Comparison of ENCODE assay signal across 25 cellular contexts in genomic region chr9:33858346-33858869, GRCh38. TPM values are rescaled to one million over a fixed set of nuclear protein-coding genes. Genes with fewer than 3 reads are reported as not detected.
DNase-seq lines count a peak whose midpoint lies in the region; ATAC-seq, FAIRE-seq and TF ChIP-seq lines count a peak whose summit lies in the region.
"Had no signal": no experiment of that assay in that cellular context is flagged by ENCODE, and none has a peak within 500 bp of the region (broad histone marks: within the 10 kb centered on the region; RNA-seq: fewer than 3 reads in every experiment).

No MANE protein-coding gene starts in this region.

- H3K4me3 ChIP-seq in OCI-LY1 (ENCODE audit: low read depth, low read length, poor library complexity, severe bottlenecking) (no peak overlapping the region), upper lobe of left lung (no peak overlapping the region)
- H3K4me3 ChIP-seq: BLaER1 treated with 17β-estradiol and CSF1 and Interleukin-3, amounts not matched to agents 10 nM and 100 nM; thoracic aorta had no signal

- no peaks in the 10 kb centered on the region for H3K27me3 ChIP-seq in OCI-LY1 (ENCODE audit: insufficient read depth, low read length)
- no peaks in the 10 kb centered on the region for H3K27me3 ChIP-seq in upper lobe of left lung
- H3K27me3 ChIP-seq: BLaER1 treated with 17β-estradiol and CSF1 and Interleukin-3, amounts not matched to agents 10 nM and 100 nM; foreskin keratinocyte had no signal

- peaks cover 31% of the 10 kb centered on the region for H3K4me1 Mint-ChIP-seq in progenitor cell of endocrine pancreas (ENCODE audit: low read depth)

- peaks cover 84% of the 10 kb centered on the region for H3K79me2 ChIP-seq in OCI-LY1 (ENCODE audit: insufficient read depth, low read length)

- H4K20me1 ChIP-seq in OCI-LY1 (ENCODE audit: insufficient read depth, low read length) = peaks cover 2% of the 10 kb centered on the region; the same call in 1 of the 2 replicates

- in situ Hi-C loops in KBM-7 (cut with MboI; ENCODE audit: low pct_unique_long_range_greater_than_20kb, low sequenced_read_pairs) = no loop called here

- H3K27ac ChIP-seq in OCI-LY1 (ENCODE audit: low read depth, low read length, poor library complexity, severe bottlenecking) = peak overlapping the region; percentile 72
- no peak overlapping the region for H3K27ac ChIP-seq in upper lobe of left lung
- H3K27ac ChIP-seq: foreskin keratinocyte, thoracic aorta had no signal

- H3K27ac Mint-ChIP-seq in progenitor cell of endocrine pancreas = peak overlapping the region; percentile 78
- H3K27ac Mint-ChIP-seq: activated CD4-positive, alpha-beta T cell treated with anti-CD3 and anti-CD28 coated beads, Interleukin-2, amount 10 ng/mL, durations not matched to agents 24 days and 14 days had no signal

- WGBS in upper lobe of left lung, 2 donors = 82 to 85% methylated on average over 3 of the region's 3 CpGs

- no peaks in the 10 kb centered on the region for H3K9me2 ChIP-seq in OCI-LY1 (ENCODE audit: low read depth, low read length)

- FAIRE-seq in GM12891 (lab: Jason Lieb, UNC) = peak; percentile 16
- FAIRE-seq: colon, TTC549 had no signal

- DNase-seq in GM12891 (ENCODE audit: insufficient read length, low spot score) = no peak
- peak; percentile 10 for DNase-seq in dermis blood vessel endothelial cell
- no peak for DNase-seq in progenitor cell of endocrine pancreas (ENCODE audit: low spot score, unreplicated experiment)
- no peak for DNase-seq in T-helper 2 cell
- DNase-seq in KBM-7 = no peak
- no peak for DNase-seq in upper lobe of left lung
- DNase-seq: activated CD4-positive, alpha-beta T cell treated with anti-CD3 and anti-CD28 coated beads, Interleukin-2, amount 10 ng/mL, durations not matched to agents 24 days and 14 days; activated effector memory CD4-positive, alpha-beta T cell treated with Interleukin-2 at 50 U/mL for 16 hours; DMS 273 treated with DMSO at 0.1 percent for 48 hours; foreskin keratinocyte; GOT3; left colon; midbrain; NCI-H1092 treated with DMSO at 0.1 percent for 48 hours; NCI-H2081; NCI-H524 treated with DMSO at 0.1 percent for 48 hours; OCI-M1; retina had no signal

- H3K9me3 Mint-ChIP-seq in progenitor cell of endocrine pancreas (ENCODE audit: low read depth) = no peaks in the 10 kb centered on the region
- H3K9me3 Mint-ChIP-seq: activated CD4-positive, alpha-beta T cell treated with anti-CD3 and anti-CD28 coated beads, Interleukin-2, amount 10 ng/mL, durations not matched to agents 24 days and 14 days; neural crest cell had no signal

- ATAC-seq in GM18517 (IDR thresholded peaks at IDR 0.05; ENCODE audit: unreplicated experiment) (no peak), upper lobe of left lung (ENCODE audit: low FRiP score in 2 of 2) (no peak)
- ATAC-seq: foreskin keratinocyte, left colon had no signal

- H3K9me3 ChIP-seq in OCI-LY1 (ENCODE audit: low read length) (no peaks in the 10 kb centered on the region), upper lobe of left lung (no peaks in the 10 kb centered on the region)
- H3K9me3 ChIP-seq: thoracic aorta had no signal

- H3K4me3 Mint-ChIP-seq in progenitor cell of endocrine pancreas (ENCODE audit: low read depth) = no peak overlapping the region
- H3K4me3 Mint-ChIP-seq: activated CD4-positive, alpha-beta T cell treated with anti-CD3 and anti-CD28 coated beads, Interleukin-2, amount 10 ng/mL, durations not matched to agents 24 days and 14 days; neural crest cell had no signal

- TF ChIP-seq CTCF in OCI-LY1 (IDR thresholded peaks at IDR 0.05; ENCODE audit: low read length) (no peak), progenitor cell of endocrine pancreas (IDR thresholded peaks at IDR 0.05; ENCODE audit: unreplicated experiment) (no peak), upper lobe of left lung (IDR thresholded peaks at IDR 0.05) (no peak)

- no peak overlapping the region for H2AFZ ChIP-seq in OCI-LY1 (ENCODE audit: low read length)

- peaks cover 9% of the 10 kb centered on the region for H3K36me3 Mint-ChIP-seq in progenitor cell of endocrine pancreas (ENCODE audit: insufficient read depth)

- no peaks in the 10 kb centered on the region for H3K27me3 Mint-ChIP-seq in progenitor cell of endocrine pancreas
- H3K27me3 Mint-ChIP-seq: activated CD4-positive, alpha-beta T cell treated with anti-CD3 and anti-CD28 coated beads, Interleukin-2, amount 10 ng/mL, durations not matched to agents 24 days and 14 days had no signal

- H3K9ac ChIP-seq in OCI-LY1 (ENCODE audit: low read length) = no peak overlapping the region
- H3K9ac ChIP-seq: BLaER1 treated with 17β-estradiol and CSF1 and Interleukin-3, amounts not matched to agents 10 nM and 100 nM had no signal

- no peak for TF ChIP-seq EP300 in upper lobe of left lung (IDR thresholded peaks at IDR 0.05)

- TF ChIP-seq POLR2A in GM12891 (IDR thresholded peaks at IDR 0.05; ENCODE audit: low read depth, low read length) (no peak), upper lobe of left lung (IDR thresholded peaks at IDR 0.05) (no peak)

- H3K4me1 ChIP-seq in OCI-LY1 (ENCODE audit: insufficient read depth, low read length, severe bottlenecking) (peaks cover 87% of the 10 kb centered on the region), upper lobe of left lung (peaks cover 5 to 14% (median 8%) of the 10 kb centered on the region in 4 donors)

- H3F3A ChIP-seq in OCI-LY1 (ENCODE audit: insufficient read depth, low read length) = no peaks in the 10 kb centered on the region; the same call in 1 of the 2 replicates

- H3K36me3 ChIP-seq in OCI-LY1 (ENCODE audit: insufficient read depth, low read length) (peaks cover 11% of the 10 kb centered on the region; the same call in 1 of the 2 replicates), upper lobe of left lung (no peaks in the 10 kb centered on the region)
- H3K36me3 ChIP-seq: thoracic aorta had no signal

- no peak overlapping the region for H3K4me2 ChIP-seq in OCI-LY1 (ENCODE audit: low read length)

TF ChIP-seq in GM12891, 5 proteins besides CTCF, POLR2A, EP300 and RAD21:
- TF ChIP-seq POLR2AphosphoS5 (IDR thresholded peaks at IDR 0.05; ENCODE audit: low read depth, low read length) = no peak
- no peak for TF ChIP-seq POU2F2 (IDR thresholded peaks at IDR 0.05; ENCODE audit: low read depth, low read length)
- TF ChIP-seq SPI1 (IDR thresholded peaks at IDR 0.05; ENCODE audit: low read depth, low read length) = no peak
- no peak for TF ChIP-seq TAF1 (IDR thresholded peaks at IDR 0.05; ENCODE audit: low read depth, low read length)
- TF ChIP-seq PAX5 (IDR thresholded peaks at IDR 0.05; ENCODE audit: insufficient read depth, low read length, severe bottlenecking) = no peak

RNA-seq across cellular contexts. Expression of gene UBE2R2, which starts 41.4 kb away (rescaled TPM):
- 23.1 TPM for polyA plus RNA-seq in GM12891 (2012; ENCODE audit: low read depth, missing spikeins)
- total RNA-seq in dermis blood vessel endothelial cell (20.6 and 36.8 TPM in 2 replicates), progenitor cell of endocrine pancreas (72.0 and 72.8 TPM in 2 replicates), upper lobe of left lung (10 to 100 TPM; 24.6 to 33.6 (median 28.8) TPM)
